8 cellular contexts compared by ENCODE assay signal in genomic region chr17:75875940-75876189, GRCh38. TPM values are rescaled to one million over a fixed set of nuclear protein-coding genes. Genes with fewer than 3 reads are reported as not detected.
DNase-seq lines count a peak whose midpoint lies in the region; ATAC-seq and TF ChIP-seq lines count a peak whose summit lies in the region.

No MANE protein-coding gene starts in this region.

- peaks cover 2% of the 10 kb centered on the region for H3K27me3 Mint-ChIP-seq in activated CD4-positive, alpha-beta T cell treated with anti-CD3 and anti-CD28 coated beads for 36 hours
- no peaks in the 10 kb centered on the region for H3K27me3 Mint-ChIP-seq in activated CD8-positive, alpha-beta T cell treated with anti-CD3 and anti-CD28 coated beads for 36 hours

- H3K27ac Mint-ChIP-seq in activated CD4-positive, alpha-beta T cell treated with anti-CD3 and anti-CD28 coated beads for 36 hours = peak overlapping the region; percentile 94
- H3K27ac Mint-ChIP-seq in activated CD8-positive, alpha-beta T cell treated with anti-CD3 and anti-CD28 coated beads for 36 hours = peak overlapping the region; percentile 88

- peaks cover 8% of the 10 kb centered on the region for H3K36me3 Mint-ChIP-seq in activated CD4-positive, alpha-beta T cell treated with anti-CD3 and anti-CD28 coated beads for 36 hours (ENCODE audit: low read depth)
- H3K36me3 Mint-ChIP-seq in activated CD8-positive, alpha-beta T cell treated with anti-CD3 and anti-CD28 coated beads for 36 hours (ENCODE audit: low read depth) = peaks cover 3% of the 10 kb centered on the region

- TF ChIP-seq CTCF in activated CD8-positive, alpha-beta T cell treated with anti-CD3 and anti-CD28 coated beads for 36 hours (IDR thresholded peaks at IDR 0.05) = no peak
- no peak for TF ChIP-seq CTCF in testis (IDR thresholded peaks at IDR 0.05)
- no peak for TF ChIP-seq CTCF in foreskin keratinocyte (conservative IDR thresholded peaks at IDR 0.05)

- intact Hi-C loops in activated CD4-positive, alpha-beta T cell treated with anti-CD3 and anti-CD28 coated beads for 36 hours (cut with DNase I, micrococcal nuclease) = loop anchor here (1.0 to 2.0 kb wide), 4 partner anchors 21 to 90 kb away; partner anchors contain the start of genes TRIM65 (in 1 of the 2) and WBP2 (in 1 of the 2)
- intact Hi-C loops in activated CD8-positive, alpha-beta T cell treated with anti-CD3 and anti-CD28 coated beads for 36 hours (cut with micrococcal nuclease) = no loop called here
- intact Hi-C loops in testis (cut with DNase I; ENCODE audit: low total_unique reads) = no loop called here

- H3K27ac ChIP-seq in testis = peak overlapping the region; percentile 90 to 91
- H3K27ac ChIP-seq in foreskin keratinocyte = no peak overlapping the region

- no peak overlapping the region for H3K4me3 ChIP-seq in testis

- no peaks in the 10 kb centered on the region for H3K9me3 Mint-ChIP-seq in activated CD4-positive, alpha-beta T cell treated with anti-CD3 and anti-CD28 coated beads for 36 hours (ENCODE audit: low read depth)
- H3K9me3 Mint-ChIP-seq in activated CD8-positive, alpha-beta T cell treated with anti-CD3 and anti-CD28 coated beads for 36 hours = no peaks in the 10 kb centered on the region

- peak overlapping the region; percentile 91 for H3K4me3 Mint-ChIP-seq in activated CD4-positive, alpha-beta T cell treated with anti-CD3 and anti-CD28 coated beads for 36 hours
- H3K4me3 Mint-ChIP-seq in activated CD8-positive, alpha-beta T cell treated with anti-CD3 and anti-CD28 coated beads for 36 hours = peak overlapping the region; percentile 80

- POLR2A ChIA-PET in activated CD4-positive, alpha-beta T cell treated with anti-CD3 and anti-CD28 coated beads for 36 hours (lab: Charles Lee) = interaction anchor here (0.6 to 2.3 kb wide), 7 partner anchors 11 to 246 kb away, joined by 3 to 15 read pairs (median 4); partner anchors contain the start of gene WBP2
- POLR2A ChIA-PET in activated CD8-positive, alpha-beta T cell treated with anti-CD3 and anti-CD28 coated beads for 36 hours (lab: Charles Lee) = interaction anchor here (0.6 to 6.5 kb wide), 12 partner anchors 11 to 393 kb away, joined by 3 to 100 read pairs (median 6); partner anchors contain the start of genes MRPL38, TRIM65 and WBP2

- WGBS in testis, 2 donors = 66% methylated on average over 5 of the region's 5 CpGs; no CpG with 5 or more reads in 1 of the 2 donors

- no peak for DNase-seq in activated CD4-positive, alpha-beta T cell treated with anti-CD3 and anti-CD28 coated beads for 36 hours
- DNase-seq in activated CD4-positive, alpha-beta T cell treated with anti-CD3 and anti-CD28 coated beads, Interleukin-2, amount 50 U/mL, for 4 hours = no peak
- no peak for DNase-seq in activated CD8-positive, alpha-beta T cell treated with anti-CD3 and anti-CD28 coated beads for 36 hours
- peak; percentile 66 for DNase-seq in kidney glomerular epithelial cell (lab: John Stamatoyannopoulos, UW)
- peak; percentile 63 for DNase-seq in testis
- no peak for DNase-seq in RKO (ENCODE audit: low spot score)
- DNase-seq in foreskin keratinocyte = no peak
- DNase-seq in NCI-H345 treated with DMSO at 0.1 percent for 48 hours (lab: John Stamatoyannopoulos, UW; ENCODE audit: unreplicated experiment) = no peak

- H3K4me1 ChIP-seq in testis (peaks cover 58% of the 10 kb centered on the region), foreskin keratinocyte (peaks cover 25% of the 10 kb centered on the region)

- no peak for ATAC-seq in activated CD4-positive, alpha-beta T cell treated with anti-CD3 and anti-CD28 coated beads for 36 hours
- no peak for ATAC-seq in activated CD8-positive, alpha-beta T cell treated with anti-CD3 and anti-CD28 coated beads for 36 hours
- no peak for ATAC-seq in foreskin keratinocyte

- peaks cover 32% of the 10 kb centered on the region for H3K4me1 Mint-ChIP-seq in activated CD4-positive, alpha-beta T cell treated with anti-CD3 and anti-CD28 coated beads for 36 hours
- H3K4me1 Mint-ChIP-seq in activated CD8-positive, alpha-beta T cell treated with anti-CD3 and anti-CD28 coated beads for 36 hours (ENCODE audit: low read depth) = peaks cover 26% of the 10 kb centered on the region

- CTCF ChIA-PET in activated CD4-positive, alpha-beta T cell treated with anti-CD3 and anti-CD28 coated beads for 36 hours (lab: Charles Lee) = interaction anchor here (0.7 to 2.6 kb wide), 15 partner anchors 14 to 243 kb away, joined by 3 to 20 read pairs (median 4); partner anchors contain the start of genes SMIM5, TRIM65, UNC13D and WBP2
- CTCF ChIA-PET in activated CD8-positive, alpha-beta T cell treated with anti-CD3 and anti-CD28 coated beads for 36 hours (lab: Charles Lee) = interaction anchor here (0.9 to 9.5 kb wide), 13 partner anchors 10 to 130 kb away, joined by 3 to 107 read pairs (median 5); partner anchors contain the start of genes GALK1, TRIM65 and WBP2

- no peak for TF ChIP-seq POLR2A in testis (IDR thresholded peaks at IDR 0.05)

- H3K9me3 ChIP-seq in testis = no peaks in the 10 kb centered on the region

- H3K27me3 ChIP-seq in testis (no peaks in the 10 kb centered on the region), foreskin keratinocyte (no peaks in the 10 kb centered on the region)

- H3K36me3 ChIP-seq in testis (ENCODE audit: low read depth, missing control alignments) = no peaks in the 10 kb centered on the region

RNA-seq across cellular contexts. Expression of gene TRIM47, which starts 2.5 kb away (rescaled TPM):
- 10 to 100 TPM; 13.4 to 19.9 TPM for total RNA-seq in activated CD4-positive, alpha-beta T cell treated with anti-CD3 and anti-CD28 coated beads for 36 hours
- 10 to 100 TPM; 16.6 to 16.8 TPM for total RNA-seq in activated CD8-positive, alpha-beta T cell treated with anti-CD3 and anti-CD28 coated beads for 36 hours
- total RNA-seq in testis (10 to 100 TPM; 43.5 to 48.6 TPM), foreskin keratinocyte (41.4 and 55.6 TPM in 2 replicates)
- polyA plus RNA-seq in testis (ENCODE audit: insufficient read depth, low read depth, low replicate concordance) (18.3 TPM), foreskin keratinocyte (49.7 and 50.2 TPM in 2 replicates)

RNA-seq across cellular contexts. Expression of gene WBP2, which starts 20.7 kb away (rescaled TPM):
- 10 to 100 TPM; 68.7 to 74.1 TPM for total RNA-seq in activated CD4-positive, alpha-beta T cell treated with anti-CD3 and anti-CD28 coated beads for 36 hours
- 10 to 100 TPM; 54.4 to 58.5 TPM for total RNA-seq in activated CD8-positive, alpha-beta T cell treated with anti-CD3 and anti-CD28 coated beads for 36 hours
- total RNA-seq in testis (100 to 1,000 TPM in 1 of 2 donors, 10 to 100 TPM in 1; 96.1 to 127 TPM), foreskin keratinocyte (38.6 and 42.2 TPM in 2 replicates)
- polyA plus RNA-seq in testis (ENCODE audit: insufficient read depth, low read depth, low replicate concordance) (217 TPM), foreskin keratinocyte (73.9 and 74.2 TPM in 2 replicates)

RNA-seq across cellular contexts. Expression of gene TRIM65, which starts 20.9 kb away (rescaled TPM):
- 10 to 100 TPM; 28.9 to 31.9 TPM for total RNA-seq in activated CD4-positive, alpha-beta T cell treated with anti-CD3 and anti-CD28 coated beads for 36 hours
- 10 to 100 TPM; 37.1 to 42.2 TPM for total RNA-seq in activated CD8-positive, alpha-beta T cell treated with anti-CD3 and anti-CD28 coated beads for 36 hours
- total RNA-seq in testis (10 to 100 TPM; 23.4 to 25.5 TPM), foreskin keratinocyte (17.6 and 20.9 TPM in 2 replicates)
- polyA plus RNA-seq in testis (ENCODE audit: insufficient read depth, low read depth, low replicate concordance) (8.6 TPM), foreskin keratinocyte (12.4 and 12.8 TPM in 2 replicates)

RNA-seq across cellular contexts. Expression of gene MRPL38, which starts 28.8 kb away (rescaled TPM):
- total RNA-seq in activated CD4-positive, alpha-beta T cell treated with anti-CD3 and anti-CD28 coated beads for 36 hours = 100 to 1,000 TPM in 1 of 2 experiments, 10 to 100 TPM in 1; 98.0 to 115 TPM
- 100 to 1,000 TPM; 117 to 126 TPM for total RNA-seq in activated CD8-positive, alpha-beta T cell treated with anti-CD3 and anti-CD28 coated beads for 36 hours
- 10 to 100 TPM; 88.2 to 88.7 TPM for total RNA-seq in testis
- 101 TPM for polyA plus RNA-seq in testis (ENCODE audit: insufficient read depth, low read depth, low replicate concordance)
- total RNA-seq in foreskin keratinocyte = 78.1 and 82.0 TPM in 2 replicates
- 77.8 and 81.8 TPM in 2 replicates for polyA plus RNA-seq in foreskin keratinocyte

RNA-seq across cellular contexts. Expression of gene UNC13D, which starts 31.7 kb away (rescaled TPM):
- total RNA-seq in activated CD4-positive, alpha-beta T cell treated with anti-CD3 and anti-CD28 coated beads for 36 hours = 100 to 1,000 TPM; 106 to 133 TPM
- 100 to 1,000 TPM; 136 to 144 TPM for total RNA-seq in activated CD8-positive, alpha-beta T cell treated with anti-CD3 and anti-CD28 coated beads for 36 hours
- total RNA-seq in testis (10 to 100 TPM; 15.0 to 20.4 TPM), foreskin keratinocyte (0.53 and 1.0 TPM in 2 replicates)
- polyA plus RNA-seq in testis (ENCODE audit: insufficient read depth, low read depth, low replicate concordance) (10.2 TPM), foreskin keratinocyte (0.80 and 0.82 TPM in 2 replicates)

Comparison
In these comparisons a context has a peak if more than half of its experiments do, and no peak if none do; other contexts are left out.
1. DNase-seq: peak in kidney glomerular epithelial cell (single experiment) and testis (single experiment); none in activated CD4-positive, alpha-beta T cell treated with anti-CD3 and anti-CD28 coated beads for 36 hours (single experiment), activated CD4-positive, alpha-beta T cell treated with anti-CD3 and anti-CD28 coated beads, Interleukin-2, amount 50 U/mL, for 4 hours (0 of 2), activated CD8-positive, alpha-beta T cell treated with anti-CD3 and anti-CD28 coated beads for 36 hours (single experiment), RKO (single experiment), foreskin keratinocyte (0 of 2) and NCI-H345 treated with DMSO at 0.1 percent for 48 hours (single experiment).
2. intact Hi-C loops: an anchor here in activated CD4-positive, alpha-beta T cell treated with anti-CD3 and anti-CD28 coated beads for 36 hours (1.0 to 2.0 kb wide); none called in activated CD8-positive, alpha-beta T cell treated with anti-CD3 and anti-CD28 coated beads for 36 hours and testis.